ENCODE assay signal across 18 cellular contexts in the genomic region with DNA sequence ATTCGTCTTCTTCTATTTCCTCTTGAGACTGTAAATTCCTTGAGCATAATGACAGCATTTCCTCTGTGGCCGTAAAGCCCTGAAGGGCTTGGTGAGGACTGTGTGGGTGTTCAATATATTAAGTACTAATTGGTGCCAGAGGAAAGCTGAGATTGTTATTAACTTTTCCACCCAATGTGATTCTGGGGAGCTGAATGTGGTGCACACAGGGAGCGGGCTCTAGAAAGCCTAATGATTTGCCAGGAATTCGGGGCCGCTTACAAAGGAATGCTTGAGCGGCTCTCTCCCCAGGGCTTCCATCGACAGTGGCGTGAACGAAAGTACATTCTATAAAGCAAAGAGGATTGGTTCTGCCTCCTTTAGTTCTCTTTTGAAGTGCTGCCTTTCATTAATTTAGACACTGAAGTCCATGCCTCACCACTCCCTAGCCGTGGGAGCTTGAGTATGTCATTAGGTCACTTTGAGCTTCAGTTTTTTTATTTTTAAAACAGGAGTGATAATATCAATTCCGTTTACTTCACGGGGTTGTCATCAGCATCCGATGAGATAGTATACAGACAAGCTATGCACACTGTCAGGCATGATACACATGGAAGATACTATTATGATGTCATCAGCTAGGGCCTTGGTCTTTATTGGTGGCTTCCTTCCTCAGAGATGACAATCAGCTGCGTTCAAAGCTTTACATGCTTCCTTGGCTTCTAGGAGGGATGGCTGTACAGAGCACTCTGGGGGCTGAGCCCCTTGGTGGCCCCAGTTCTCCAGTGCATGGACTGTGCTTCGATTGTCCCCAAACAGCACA. TPM values are rescaled to one million over a fixed set of nuclear protein-coding genes. Genes with fewer than 3 reads are reported as not detected.
DNase-seq lines count a peak whose midpoint lies in the region; ATAC-seq and TF ChIP-seq lines count a peak whose summit lies in the region.
"Had no signal": no experiment of that assay in that cellular context is flagged by ENCODE, and none has a peak within 500 bp of the region (broad histone marks: within the 10 kb centered on the region; RNA-seq: fewer than 3 reads in every experiment).

No MANE protein-coding gene starts in this region.

- H3K4me3 Mint-ChIP-seq in GM23338 = no peak overlapping the region
- no peak overlapping the region for H3K4me3 Mint-ChIP-seq in CD8-positive, alpha-beta T cell
- H3K4me3 Mint-ChIP-seq: activated T-cell treated with anti-CD3 and anti-CD28 coated beads, Interleukin-2, amount 50 U/mL, for 72 hours; memory B cell had no signal

- peak overlapping the region; percentile 70 for H3K27ac Mint-ChIP-seq in GM23338
- H3K27ac Mint-ChIP-seq in CD8-positive, alpha-beta T cell = no peak overlapping the region
- H3K27ac Mint-ChIP-seq: activated T-cell treated with anti-CD3 and anti-CD28 coated beads, Interleukin-2, amount 50 U/mL, for 72 hours; memory B cell had no signal

- peak overlapping the region; percentile 26 for H2BK12ac ChIP-seq in trophoblast cell (ENCODE audit: low read length)

- H3K4me1 ChIP-seq in GM23338 (ENCODE audit: insufficient read depth) = peaks cover 33% of the 10 kb centered on the region
- peaks cover 4 to 18% of the 10 kb centered on the region in 2 experiments for H3K4me1 ChIP-seq in trophoblast cell (ENCODE audit: control insufficient read depth in 1 of 2, insufficient read depth in 2 of 2, low read length in 2 of 2)
- H3K4me1 ChIP-seq in CD8-positive, alpha-beta T cell (ENCODE audit: insufficient read depth, low read length) = no peaks in the 10 kb centered on the region

- peak overlapping the region; percentile 15 for H4K91ac ChIP-seq in trophoblast cell (ENCODE audit: low read depth, low read length)

- H3K4me1 Mint-ChIP-seq in GM23338 = peaks cover 25% of the 10 kb centered on the region
- no peaks in the 10 kb centered on the region for H3K4me1 Mint-ChIP-seq in CD8-positive, alpha-beta T cell (ENCODE audit: low read depth)
- H3K4me1 Mint-ChIP-seq: memory B cell had no signal

- H3K27me3 Mint-ChIP-seq in GM23338 (ENCODE audit: insufficient read depth, low read depth, poor library complexity) = peaks cover 6% of the 10 kb centered on the region
- H3K27me3 Mint-ChIP-seq in CD8-positive, alpha-beta T cell (ENCODE audit: low read depth) = peaks cover 14% of the 10 kb centered on the region

- peaks cover 3% of the 10 kb centered on the region for H3K36me3 Mint-ChIP-seq in GM23338 (ENCODE audit: low read depth)
- H3K36me3 Mint-ChIP-seq in CD8-positive, alpha-beta T cell = no peaks in the 10 kb centered on the region
- H3K36me3 Mint-ChIP-seq: memory B cell had no signal

- no peaks in the 10 kb centered on the region for H3F3A ChIP-seq in GM23338 (replicated peaks; ENCODE audit: low read depth)

- peak overlapping the region; percentile 27 for H4K8ac ChIP-seq in trophoblast cell (ENCODE audit: low read depth, low read length)

- H3K36me3 ChIP-seq in GM23338 (ENCODE audit: insufficient read depth) = no peaks in the 10 kb centered on the region
- H3K36me3 ChIP-seq in trophoblast cell (ENCODE audit: control insufficient read depth in 1 of 2, insufficient read depth in 2 of 2, low read length in 2 of 2) = no peaks in the 10 kb centered on the region
- H3K36me3 ChIP-seq in CD8-positive, alpha-beta T cell (ENCODE audit: insufficient read depth, low read length) = no peaks in the 10 kb centered on the region
- H3K36me3 ChIP-seq: ovary had no signal

- no peaks in the 10 kb centered on the region for H3K79me2 ChIP-seq in GM23338 (replicated peaks; ENCODE audit: insufficient read depth)
- no peaks in the 10 kb centered on the region for H3K79me2 ChIP-seq in trophoblast cell (ENCODE audit: control insufficient read depth, insufficient read depth, low read length, poor library complexity)

- peaks cover 11% of the 10 kb centered on the region; the same call in 2 of the 3 replicates for H3K9me3 Mint-ChIP-seq in GM23338
- no peaks in the 10 kb centered on the region for H3K9me3 Mint-ChIP-seq in CD8-positive, alpha-beta T cell
- H3K9me3 Mint-ChIP-seq: activated T-cell treated with anti-CD3 and anti-CD28 coated beads, Interleukin-2, amount 50 U/mL, for 72 hours had no signal

- DNase-seq in GM23338 (ENCODE audit: low spot score) (peak; percentile 78), astrocyte of the hippocampus (ENCODE audit: low read depth, low spot score) (peak; percentile 72), iPS-NIHi11 (ENCODE audit: low spot score) (peak; percentile 70), trophoblast cell (no peak), AG08396 (ENCODE audit: low spot score) (no peak)
- DNase-seq in NK-92 treated with Interleukin-12 subunit alpha and Interleukin-12 subunit beta, amount 100 ng/mL, for 24 hours (lab: John Stamatoyannopoulos, UW) = no peak
- no peak for DNase-seq in CD8-positive, alpha-beta T cell
- DNase-seq: activated CD4-positive, alpha-beta T cell treated with anti-CD3 and anti-CD28 coated beads, Interleukin-2, amount 50 U/mL, for 1 hour; activated T-cell treated with anti-CD3 and anti-CD28 coated beads, Interleukin-2, amount 50 U/mL, for 72 hours; DMS79 treated with DMSO at 0.1 percent for 48 hours; HCEC 1CT; NCI-H2029 treated with DMSO at 0.1 percent for 48 hours; ovary; SIG-M5; stimulated activated CD4-positive, alpha-beta T cell treated with anti-CD3 and anti-CD28 coated beads, Interleukin-15, amount 100 ng/mL, for 24 hours had no signal

- CTCF ChIA-PET in CD8-positive, alpha-beta T cell (lab: Charles Lee) = interaction anchor here (3.6 kb wide), 1 partner anchor 97 kb away, joined by 22 read pairs; no protein-coding TSS in a partner anchor

- H3K23ac ChIP-seq in trophoblast cell (ENCODE audit: low read length) = no peak overlapping the region

- H2AFZ ChIP-seq in GM23338 (no peak overlapping the region), trophoblast cell (ENCODE audit: insufficient read depth, low read length, poor library complexity) (no peak overlapping the region)

- H3K27ac ChIP-seq in GM23338 (ENCODE audit: low read depth) (no peak overlapping the region), trophoblast cell (ENCODE audit: low read depth, low read length) (no peak overlapping the region)
- H3K27ac ChIP-seq in CD8-positive, alpha-beta T cell (ENCODE audit: low read depth, low read length) = no peak overlapping the region
- H3K27ac ChIP-seq: coronary artery, ovary had no signal

- H3K9me3 ChIP-seq in trophoblast cell (ENCODE audit: insufficient read depth, low read depth, low read length) = peaks cover 2% of the 10 kb centered on the region
- H3K9me3 ChIP-seq in CD8-positive, alpha-beta T cell (ENCODE audit: low read length) = no peaks in the 10 kb centered on the region
- H3K9me3 ChIP-seq: ovary had no signal

- no peak overlapping the region for H3K4ac ChIP-seq in trophoblast cell (ENCODE audit: low read depth, low read length)

- POLR2A ChIA-PET in CD8-positive, alpha-beta T cell (lab: Charles Lee) = no interaction called here

- TF ChIP-seq CTCF in GM23338 (conservative IDR thresholded peaks at IDR 0.05; ENCODE audit: low read depth in 2 of 2) = no peak
- TF ChIP-seq CTCF in CD8-positive, alpha-beta T cell (IDR thresholded peaks at IDR 0.05) = no peak

- H3K4me3 ChIP-seq in GM23338 = no peak overlapping the region
- no peak overlapping the region for H3K4me3 ChIP-seq in trophoblast cell (ENCODE audit: low read depth, low read length)
- H3K4me3 ChIP-seq in CD8-positive, alpha-beta T cell (ENCODE audit: low read depth, low read length) = no peak overlapping the region
- H3K4me3 ChIP-seq: coronary artery, ovary had no signal

- WGBS in trophoblast cell (ENCODE audit: extremely low coverage, insufficient coverage, insufficient read length) = no CpG with 5 or more reads among the region's 15 CpGs

- H2AK5ac ChIP-seq in trophoblast cell (ENCODE audit: low read length) = no peak overlapping the region

- H3K27me3 ChIP-seq in GM23338 (ENCODE audit: insufficient read depth) (no peaks in the 10 kb centered on the region), trophoblast cell (ENCODE audit: insufficient read depth, low read length) (no peaks in the 10 kb centered on the region)
- no peaks in the 10 kb centered on the region for H3K27me3 ChIP-seq in CD8-positive, alpha-beta T cell (ENCODE audit: insufficient read depth, low read length)
- H3K27me3 ChIP-seq: ovary had no signal

- H2BK120ac ChIP-seq in trophoblast cell (ENCODE audit: insufficient read depth, low read length, poor library complexity) = no peak overlapping the region

- no peak overlapping the region for H3K18ac ChIP-seq in trophoblast cell (ENCODE audit: low read length)

- no peak overlapping the region for H3K9ac ChIP-seq in trophoblast cell (ENCODE audit: low read length)

- no peak overlapping the region for H4K12ac ChIP-seq in trophoblast cell (ENCODE audit: low read depth, low read length)

- H3K79me1 ChIP-seq in trophoblast cell (ENCODE audit: low read length) = no peaks in the 10 kb centered on the region

- H4K20me1 ChIP-seq in GM23338 (replicated peaks; ENCODE audit: insufficient read depth) = no peaks in the 10 kb centered on the region

- intact Hi-C loops in CD8-positive, alpha-beta T cell (cut with DNase I, micrococcal nuclease) = no loop called here

- no peak overlapping the region for H3K14ac ChIP-seq in trophoblast cell (ENCODE audit: low read length)

- H3K4me2 ChIP-seq in GM23338 (no peak overlapping the region), trophoblast cell (ENCODE audit: low read length) (peak overlapping the region; percentile 26)

- peak; percentile 92 for ATAC-seq in GM23338
- no peak for ATAC-seq in CD8-positive, alpha-beta T cell
- ATAC-seq in HG03469 (IDR thresholded peaks at IDR 0.05; ENCODE audit: unreplicated experiment) = no peak
- ATAC-seq: activated T-cell treated with anti-CD3 and anti-CD28 coated beads, Interleukin-2, amount 50 U/mL, for 72 hours had no signal

- H3K9me2 ChIP-seq in GM23338 (ENCODE audit: insufficient read depth) = no peaks in the 10 kb centered on the region

- no peak overlapping the region for H2BK5ac ChIP-seq in trophoblast cell (ENCODE audit: low read depth, low read length, poor library complexity)

TF ChIP-seq in GM23338, 12 proteins besides CTCF, POLR2A, EP300 and RAD21 (continues in another document):
- TF ChIP-seq ZNF114 (CRISPR knock-in tag; IDR thresholded peaks at IDR 0.05) = no peak
- TF ChIP-seq ZNF331 (CRISPR knock-in tag; IDR thresholded peaks at IDR 0.05; ENCODE audit: low read depth) = no peak
- TF ChIP-seq CREB1 (CRISPR knock-in tag; IDR thresholded peaks at IDR 0.05; ENCODE audit: low read depth) = no peak
- TF ChIP-seq POLR2AphosphoS5 (IDR thresholded peaks at IDR 0.05; ENCODE audit: low read depth) = no peak
- no peak for TF ChIP-seq EZH2phosphoT487 (IDR thresholded peaks at IDR 0.05; ENCODE audit: unreplicated experiment)

RNA-seq across cellular contexts. Expression of a gene that starts 11.0 kb away (rescaled TPM):
- 0.17 and 1.0 TPM in 2 replicates for total RNA-seq in GM23338 (2014; rRNA removed; shearing (Covaris generic))
- polyA plus RNA-seq in GM23338 (2016; fragmentation: Nextera tagmentation; extraction: Ambion mirVana) = 0.63 and 1.5 TPM in 2 replicates
- polyA plus RNA-seq in trophoblast cell (2013) = 0.03 TPM in 1 of 2 replicates, not detected in the other
- not detected for total RNA-seq in CD8-positive, alpha-beta T cell
- total RNA-seq: activated T-cell treated with anti-CD3 and anti-CD28 coated beads, Interleukin-2, amount 50 U/mL, for 72 hours; ovary had no signal

Comparison
In these comparisons a context has a peak if more than half of its experiments do, and no peak if none do; other contexts are left out.
1. DNase-seq: peak in GM23338 (single experiment), astrocyte of the hippocampus (single experiment) and iPS-NIHi11 (single experiment); none in trophoblast cell (0 of 2), AG08396 (single experiment), NK-92 treated with Interleukin-12 subunit alpha and Interleukin-12 subunit beta, amount 100 ng/mL, for 24 hours (single experiment) and CD8-positive, alpha-beta T cell (0 of 7).